In genomic region chr3:177201707-177202397, GRCh38 we compare ENCODE assay signal across 8 cellular contexts. TPM values are rescaled to one million over a fixed set of nuclear protein-coding genes. Genes with fewer than 3 reads are reported as not detected.
A peak's percentile ranks its signal among the peaks of the same experiment; 100 is the strongest.
DNase-seq lines count a peak whose midpoint lies in the region; ATAC-seq and FAIRE-seq lines count a peak whose summit lies in the region.

No MANE protein-coding gene starts in this region.

- peak overlapping the region; percentile 40 for H3K27ac Mint-ChIP-seq in central memory CD8-positive, alpha-beta T cell (ENCODE audit: low read depth)

- no peak for FAIRE-seq in frontal cortex (lab: Jason Lieb, UNC)

- DNase-seq in SKM-1 (lab: John Stamatoyannopoulos, UW; ENCODE audit: unreplicated experiment) (peak; percentile 64), frontal cortex (ENCODE audit: low spot score in 2 of 2) (no peak), NCI-H1930 (lab: John Stamatoyannopoulos, UW) (no peak), glomerular visceral epithelial cell (ENCODE audit: extremely low spot score) (no peak)
- DNase-seq in central memory CD8-positive, alpha-beta T cell (ENCODE audit: low spot score in 2 of 2): peak in 1 of 2 donors; percentile 51
- DNase-seq in stimulated activated naive CD4-positive, alpha-beta T cell (lab: John Stamatoyannopoulos, UW): peak in 5 of 6 experiments; percentile 16 to 76 (median 70)

- H3K36me3 Mint-ChIP-seq in central memory CD8-positive, alpha-beta T cell (ENCODE audit: insufficient read depth): peaks cover 21% of the 10 kb centered on the region

- peaks cover 36% of the 10 kb centered on the region for H3K4me1 Mint-ChIP-seq in central memory CD8-positive, alpha-beta T cell

- no peaks in the 10 kb centered on the region for H3K9me3 Mint-ChIP-seq in central memory CD8-positive, alpha-beta T cell

- no peaks in the 10 kb centered on the region for H3K27me3 Mint-ChIP-seq in central memory CD8-positive, alpha-beta T cell

- H3K4me3 Mint-ChIP-seq in central memory CD8-positive, alpha-beta T cell: peak overlapping the region; percentile 66

- ATAC-seq in GM18907 (IDR thresholded peaks at IDR 0.05; ENCODE audit: unreplicated experiment) (peak; percentile 81), HG03039 (IDR thresholded peaks at IDR 0.05; ENCODE audit: unreplicated experiment) (peak; percentile 65)
- peak; percentile 63 for ATAC-seq in central memory CD8-positive, alpha-beta T cell (replicated peaks; ENCODE audit: extremely low read depth, poor library complexity, severe bottlenecking)

RNA-seq across cellular contexts. Expression of gene TBL1XR1, which starts 4.6 kb away (rescaled TPM):
- total RNA-seq in frontal cortex: 283 TPM

Comparison
In these comparisons a context has a peak if more than half of its experiments do, and no peak if none do; other contexts are left out.
1. DNase-seq: peak in SKM-1 (single experiment) and stimulated activated naive CD4-positive, alpha-beta T cell (5 of 6); none in frontal cortex (0 of 2), NCI-H1930 (0 of 2) and glomerular visceral epithelial cell (single experiment).
2. Peak in every context shown above with its lines, with median percentiles within 50 percentile points of each other: ATAC-seq.